In the genomic region with DNA sequence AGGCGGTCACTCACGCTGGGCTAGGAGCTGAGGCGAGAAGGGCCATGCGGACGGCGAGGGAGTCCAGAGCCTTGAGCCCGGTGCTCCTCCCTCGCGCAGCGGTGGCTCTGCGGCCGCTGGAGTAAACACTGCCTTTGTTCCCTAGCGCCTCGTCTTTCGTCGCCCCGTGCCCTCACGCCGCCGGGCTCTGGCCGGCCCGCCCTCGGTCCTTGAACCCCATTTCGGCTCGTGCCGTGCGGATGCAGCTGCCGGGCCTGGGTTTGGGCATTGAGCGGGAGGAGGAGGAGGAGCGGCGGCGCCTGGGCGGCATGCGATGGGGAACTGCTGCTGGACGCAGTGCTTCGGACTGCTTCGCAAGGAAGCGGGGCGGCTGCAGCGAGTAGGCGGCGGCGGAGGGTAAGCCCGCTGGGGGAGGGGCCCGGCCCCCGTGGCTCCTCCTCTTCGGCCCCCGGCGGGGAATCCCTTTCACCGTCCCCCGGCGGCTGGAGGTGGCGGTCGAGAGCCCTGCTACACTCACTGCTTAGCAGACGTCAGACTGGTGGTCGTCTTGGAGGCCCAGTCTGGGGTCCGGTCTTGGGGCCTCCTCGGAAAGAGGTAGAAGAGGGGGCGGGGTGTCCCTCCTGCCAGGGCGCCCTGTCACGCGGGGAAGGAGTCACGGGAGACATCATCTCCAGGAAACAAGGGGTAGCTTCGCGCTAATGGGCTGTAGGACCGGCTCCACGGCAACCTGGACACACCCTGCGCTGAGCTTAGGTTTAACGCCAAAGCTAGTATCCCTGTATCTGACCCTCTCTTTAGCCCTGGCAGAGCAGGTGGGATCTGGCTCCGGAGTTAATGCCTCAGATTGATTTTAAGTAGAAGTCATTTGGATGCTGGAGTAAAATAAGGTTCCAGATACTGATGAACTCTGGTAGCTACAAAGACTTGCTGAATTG, we compare ENCODE assay signal across 8 cellular contexts. TPM values are rescaled to one million over a fixed set of nuclear protein-coding genes. Genes with fewer than 3 reads are reported as not detected.
A peak's percentile ranks its signal among the peaks of the same experiment; 100 is the strongest.
DNase-seq lines count a peak whose midpoint lies in the region; ATAC-seq and TF ChIP-seq lines count a peak whose summit lies in the region.

A gene with protein sequence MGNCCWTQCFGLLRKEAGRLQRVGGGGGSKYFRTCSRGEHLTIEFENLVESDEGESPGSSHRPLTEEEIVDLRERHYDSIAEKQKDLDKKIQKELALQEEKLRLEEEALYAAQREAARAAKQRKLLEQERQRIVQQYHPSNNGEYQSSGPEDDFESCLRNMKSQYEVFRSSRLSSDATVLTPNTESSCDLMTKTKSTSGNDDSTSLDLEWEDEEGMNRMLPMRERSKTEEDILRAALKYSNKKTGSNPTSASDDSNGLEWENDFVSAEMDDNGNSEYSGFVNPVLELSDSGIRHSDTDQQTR (plus strand): TSS at position 9 of the 935 bp plus-strand sequence. CDS start 305 bp downstream, at position 314.

- H4K20me1 ChIP-seq in KMS-11 (ENCODE audit: insufficient read depth), result 0 out of 2 replicates have a peak, but pooled peaks cover 4% of the 10 kb centered on the region

- H3K27ac ChIP-seq in KMS-11, result peak within 1 kb of the TSS; percentile 96
- H3K27ac ChIP-seq in stomach smooth muscle (ENCODE audit: low read length), result peak within 1 kb of the TSS; percentile 92

- no peaks in the 10 kb centered on the region for H3K36me3 Mint-ChIP-seq in neural crest cell (ENCODE audit: low read depth)

- ATAC-seq in GM21737 (IDR thresholded peaks at IDR 0.05; ENCODE audit: unreplicated experiment), result peak; percentile 62

- peak; percentile 96 for DNase-seq in ELF-1 (ENCODE audit: low read depth, low spot score)
- peak; percentile 13 for DNase-seq in SHP77 treated with DMSO at 0.1 percent for 48 hours (lab: John Stamatoyannopoulos, UW)
- peak; percentile 93 for DNase-seq in activated effector memory CD4-positive, alpha-beta T cell treated with anti-CD3 and anti-CD28 coated beads, Interleukin-2, amount 50 U/mL, for 16 hours
- DNase-seq in fibroblast of the conjunctiva (ENCODE audit: low read depth), result peak; percentile 56
- DNase-seq in neural crest cell (ENCODE audit: low read depth, low spot score), result peak; percentile 85

- H3K27me3 ChIP-seq in KMS-11 (ENCODE audit: insufficient read depth, low read depth) (no peaks in the 10 kb centered on the region), stomach smooth muscle (ENCODE audit: control insufficient read depth in 1 of 2, insufficient read depth in 2 of 2, low read length in 2 of 2) (no peaks in the 10 kb centered on the region)

- H2AFZ ChIP-seq in KMS-11 (ENCODE audit: low read depth), result peak within 1 kb of the TSS; percentile 95

- H3K4me2 ChIP-seq in KMS-11, result peak within 1 kb of the TSS; percentile 92

- no peaks in the 10 kb centered on the region for H3K9me3 ChIP-seq in stomach smooth muscle (ENCODE audit: control insufficient read depth in 2 of 2, low read length in 2 of 2)

- H3K36me3 ChIP-seq in KMS-11 (ENCODE audit: insufficient read depth), result no peaks in the 10 kb centered on the region
- H3K36me3 ChIP-seq in stomach smooth muscle (ENCODE audit: control insufficient read depth in 2 of 2, insufficient read depth in 2 of 2, low read length in 2 of 2), result no peaks in the 10 kb centered on the region

- H3K9ac ChIP-seq in KMS-11 (peak within 1 kb of the TSS; percentile 94), stomach smooth muscle (ENCODE audit: low read length in 2 of 2) (peak within 1 kb of the TSS; percentile 82 to 89)

- peak within 1 kb of the TSS; percentile 49 for H3K4me3 ChIP-seq in KMS-11 (IDR thresholded peaks at IDR 0.05; ENCODE audit: insufficient read depth, low read depth, low read length)
- peak within 1 kb of the TSS; percentile 81 to 93 for H3K4me3 ChIP-seq in stomach smooth muscle (ENCODE audit: low read length in 2 of 2)

- H3K4me1 Mint-ChIP-seq in neural crest cell, result peaks cover 33% of the 10 kb centered on the region

- no peaks in the 10 kb centered on the region for H3K9me3 Mint-ChIP-seq in neural crest cell

- H3K27ac Mint-ChIP-seq in neural crest cell (ENCODE audit: unreplicated experiment), result peak within 1 kb of the TSS; percentile 99

- peaks cover 49% of the 10 kb centered on the region for H3K4me1 ChIP-seq in KMS-11 (ENCODE audit: low read depth, poor library complexity, severe bottlenecking)
- H3K4me1 ChIP-seq in stomach smooth muscle (ENCODE audit: control insufficient read depth, insufficient read depth, low read length), result no peaks in the 10 kb centered on the region

- H3K4me3 Mint-ChIP-seq in neural crest cell, result peak within 1 kb of the TSS; percentile 98

- TF ChIP-seq CTCF in KMS-11 (conservative IDR thresholded peaks at IDR 0.05; ENCODE audit: low read depth, low read length), result peak; percentile 24; the same call in 1 of the 2 replicates
- TF ChIP-seq CTCF in neural crest cell (conservative IDR thresholded peaks at IDR 0.05), result peak; percentile 55

- H3K27me3 Mint-ChIP-seq in neural crest cell (ENCODE audit: low read depth), result no peaks in the 10 kb centered on the region

- H3K79me2 ChIP-seq in KMS-11 (ENCODE audit: insufficient read depth, low read depth), result peaks cover 53% of the 10 kb centered on the region; the same call in 1 of the 2 replicates

RNA-seq across cellular contexts. Expression of the gene that starts here (rescaled TPM):
- total RNA-seq in neural crest cell, result 24.3 and 28.3 TPM in 2 replicates

Comparison
In these comparisons a context has a peak if more than half of its experiments do, and no peak if none do; other contexts are left out.
1. Peak in every context shown above with its lines: DNase-seq, ATAC-seq, H3K4me3 ChIP-seq and H3K27ac ChIP-seq.
2. DNase-seq: peak in every context shown above with its lines; median percentile 96 in ELF-1; 93 in activated effector memory CD4-positive, alpha-beta T cell treated with anti-CD3 and anti-CD28 coated beads, Interleukin-2, amount 50 U/mL, for 16 hours; 85 in neural crest cell; 56 in fibroblast of the conjunctiva; 13 in SHP77 treated with DMSO at 0.1 percent for 48 hours.